ENCODE assay signal across 28 cellular contexts in the genomic region with DNA sequence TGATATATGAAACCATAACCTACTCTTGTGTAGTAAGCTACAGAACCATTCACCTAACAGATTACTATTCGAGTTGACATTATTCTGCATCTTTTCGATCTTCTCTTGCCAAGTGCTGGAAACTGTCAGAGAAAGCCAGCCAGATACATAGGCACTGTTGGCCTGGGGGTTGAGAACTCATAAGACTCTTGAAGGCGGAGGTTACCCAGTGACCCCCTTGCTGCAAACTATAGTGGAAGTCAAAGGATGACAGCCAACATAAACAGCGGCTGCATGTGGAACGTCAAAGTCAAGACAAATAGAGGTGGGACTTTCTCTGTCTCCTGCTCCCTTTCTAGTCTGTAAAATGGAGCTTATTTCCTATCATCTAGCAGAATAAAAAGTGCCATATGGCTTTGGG.
"Had no signal": no experiment of that assay in that cellular context is flagged by ENCODE, and none has a peak within 500 bp of the region (broad histone marks: within the 10 kb centered on the region; RNA-seq: fewer than 3 reads in every experiment).

No MANE protein-coding gene starts in this region.

- H3K27me3 ChIP-seq: neural progenitor cell, ovary, right atrium auricular region, right lobe of liver, sigmoid colon, stomach, thyroid gland, tibial nerve, upper lobe of left lung, vagina had no signal

- ATAC-seq: naive thymus-derived CD4-positive, alpha-beta T cell; natural killer cell; right lobe of liver; stimulated activated effector memory CD8-positive, alpha-beta T cell treated with anti-CD3 and anti-CD28 coated beads, Interleukin-12 subunit alpha, Interleukin-12 subunit beta, amount 100 ng/mL, for 72 hours; stimulated activated naive B cell treated with anti-CD40 and anti-IgM and Interleukin-4, amounts not matched to agents 10 μg/mL and 1 μg/mL and 100 μg/mL, for 72 hours had no signal

- H3K27ac Mint-ChIP-seq: naive thymus-derived CD4-positive, alpha-beta T cell; natural killer cell; neural progenitor cell; progenitor cell of endocrine pancreas; stimulated activated effector memory CD8-positive, alpha-beta T cell treated with anti-CD3 and anti-CD28 coated beads, Interleukin-12 subunit alpha, Interleukin-12 subunit beta, amount 100 ng/mL, for 72 hours; stimulated activated naive B cell treated with anti-CD40 and anti-IgM and Interleukin-4, amounts not matched to agents 10 μg/mL and 1 μg/mL and 100 μg/mL, for 72 hours; stimulated activated naive CD8-positive, alpha-beta T cell treated with anti-CD3 and anti-CD28 coated beads, Interleukin-15, Interleukin-2, amounts not matched to agents 100 ng/mL and 50 ng/mL, for 24 hours had no signal

- H3K9me3 ChIP-seq: ovary, right atrium auricular region, right lobe of liver, sigmoid colon, stomach, thoracic aorta, thyroid gland, upper lobe of left lung, vagina had no signal

- H3K36me3 ChIP-seq: neural progenitor cell, ovary, right atrium auricular region, right lobe of liver, sigmoid colon, stomach, thoracic aorta, thyroid gland, tibial nerve, upper lobe of left lung, vagina had no signal

- H3K4me1 ChIP-seq: neural progenitor cell, parathyroid adenoma, right atrium auricular region, right lobe of liver, upper lobe of left lung had no signal

- H3K36me3 Mint-ChIP-seq: naive thymus-derived CD4-positive, alpha-beta T cell; natural killer cell; neural progenitor cell; stimulated activated effector memory CD8-positive, alpha-beta T cell treated with anti-CD3 and anti-CD28 coated beads, Interleukin-12 subunit alpha, Interleukin-12 subunit beta, amount 100 ng/mL, for 72 hours; stimulated activated naive B cell treated with anti-CD40 and anti-IgM and Interleukin-4, amounts not matched to agents 10 μg/mL and 1 μg/mL and 100 μg/mL, for 72 hours had no signal

- H3K27me3 Mint-ChIP-seq: stimulated activated naive B cell treated with anti-CD40 and anti-IgM and Interleukin-4, amounts not matched to agents 10 μg/mL and 1 μg/mL and 100 μg/mL, for 72 hours had no signal

- H3K27ac ChIP-seq: neural progenitor cell, ovary, parathyroid adenoma, right atrium auricular region, right lobe of liver, sigmoid colon, stomach, thoracic aorta, thyroid gland, tibial nerve, upper lobe of left lung, vagina had no signal

- H3K4me1 Mint-ChIP-seq: naive thymus-derived CD4-positive, alpha-beta T cell; natural killer cell; neural progenitor cell; stimulated activated effector memory CD8-positive, alpha-beta T cell treated with anti-CD3 and anti-CD28 coated beads, Interleukin-12 subunit alpha, Interleukin-12 subunit beta, amount 100 ng/mL, for 72 hours; stimulated activated naive B cell treated with anti-CD40 and anti-IgM and Interleukin-4, amounts not matched to agents 10 μg/mL and 1 μg/mL and 100 μg/mL, for 72 hours had no signal

- H3K4me3 Mint-ChIP-seq: naive thymus-derived CD4-positive, alpha-beta T cell; natural killer cell; neural progenitor cell; stimulated activated effector memory CD8-positive, alpha-beta T cell treated with anti-CD3 and anti-CD28 coated beads, Interleukin-12 subunit alpha, Interleukin-12 subunit beta, amount 100 ng/mL, for 72 hours; stimulated activated naive B cell treated with anti-CD40 and anti-IgM and Interleukin-4, amounts not matched to agents 10 μg/mL and 1 μg/mL and 100 μg/mL, for 72 hours; stimulated activated naive CD8-positive, alpha-beta T cell treated with anti-CD3 and anti-CD28 coated beads, Interleukin-15, Interleukin-2, amounts not matched to agents 100 ng/mL and 50 ng/mL, for 24 hours had no signal

- DNase-seq: naive thymus-derived CD4-positive, alpha-beta T cell; natural killer cell; occipital lobe; ovary; posterior cingulate gyrus; retina; right lobe of liver; sigmoid colon; small intestine; stimulated activated CD4-positive, alpha-beta T cell treated with anti-CD3 and anti-CD28 coated beads, Interleukin-15, amount 100 ng/mL, for 24 hours; stimulated activated CD4-positive, alpha-beta T cell treated with anti-CD3 and anti-CD28 coated beads, Interleukin-2, amount 100 ng/mL, for 24 hours; stimulated activated CD4-positive, alpha-beta T cell treated with anti-CD3 and anti-CD28 coated beads, Interleukin-2, amount 100 ng/mL, for 48 hours; stimulated activated CD4-positive, alpha-beta T cell treated with anti-CD3 and anti-CD28 coated beads, Interleukin-4, amount 100 ng/mL, for 24 hours; stimulated activated naive B cell treated with anti-CD40 and anti-IgM and Interleukin-4, amounts not matched to agents 10 μg/mL and 1 μg/mL and 100 μg/mL, for 72 hours; stimulated activated naive CD4-positive, alpha-beta T cell treated with Interleukin-2 at 50 U/mL for 16 hours; stomach; thyroid gland; trophoblast cell; upper lobe of left lung had no signal

- H3K4me3 ChIP-seq: neural progenitor cell, ovary, right atrium auricular region, right lobe of liver, sigmoid colon, stomach, thoracic aorta, thyroid gland, tibial nerve, upper lobe of left lung, vagina had no signal

- H3K9me3 Mint-ChIP-seq: natural killer cell; stimulated activated effector memory CD8-positive, alpha-beta T cell treated with anti-CD3 and anti-CD28 coated beads, Interleukin-12 subunit alpha, Interleukin-12 subunit beta, amount 100 ng/mL, for 72 hours; stimulated activated naive CD8-positive, alpha-beta T cell treated with anti-CD3 and anti-CD28 coated beads, Interleukin-15, Interleukin-2, amounts not matched to agents 100 ng/mL and 50 ng/mL, for 24 hours had no signal
